Comparison of ENCODE assay signal across 29 cellular contexts in genomic region chr4:101555341-101555880, GRCh38.
"Had no signal": no experiment of that assay in that cellular context is flagged by ENCODE, and none has a peak within 500 bp of the region (broad histone marks: within the 10 kb centered on the region; RNA-seq: fewer than 3 reads in every experiment).

No MANE protein-coding gene starts in this region.

- H3K4me3 ChIP-seq: cardiac muscle cell, colonic mucosa, gastroesophageal sphincter, heart right ventricle, left lung, ovary, right lobe of liver, stomach, thyroid gland had no signal

- H3K9me3 ChIP-seq: colonic mucosa, ovary, right lobe of liver, thyroid gland had no signal

- H3K36me3 ChIP-seq: cardiac muscle cell, colonic mucosa, gastroesophageal sphincter, heart right ventricle, left lung, ovary, right lobe of liver, stomach, thyroid gland had no signal

- H3K4me1 ChIP-seq: colonic mucosa, gastroesophageal sphincter, heart right ventricle, left lung, right lobe of liver, stomach, thyroid gland had no signal

- FAIRE-seq: small intestine had no signal

- H3K27me3 Mint-ChIP-seq: dendritic cell treated with granulocyte-macrophage colony-stimulating factor and Interleukin-4, amounts not matched to agents 40 ng/mL and 50 ng/mL, for 4 days; type B pancreatic cell had no signal

- H3K4me1 Mint-ChIP-seq: central memory CD8-positive, alpha-beta T cell; endodermal cell; immature natural killer cell; naive thymus-derived CD4-positive, alpha-beta T cell; nephron had no signal

- ATAC-seq: gastroesophageal sphincter; heart right ventricle; left lung; naive thymus-derived CD4-positive, alpha-beta T cell; right lobe of liver had no signal

- H3K27ac ChIP-seq: cardiac muscle cell, colonic mucosa, gastroesophageal sphincter, heart right ventricle, left lung, ovary, right lobe of liver, stomach, thyroid gland had no signal

- DNase-seq: colonic mucosa; effector CD8-positive, alpha-beta T cell; endodermal cell; erythroblast; foreskin fibroblast; heart right ventricle; hippocampal formation; immature natural killer cell; islet precursor cell; left lung; mesendoderm; midbrain; naive thymus-derived CD4-positive, alpha-beta T cell; nucleus accumbens; ovary; posterior cingulate gyrus; right lobe of liver; small intestine; stimulated activated CD4-positive, alpha-beta T cell treated with anti-CD3 and anti-CD28 coated beads, Interleukin-15, amount 100 ng/mL, for 24 hours; stimulated activated CD4-positive, alpha-beta T cell treated with anti-CD3 and anti-CD28 coated beads, Interleukin-2, amount 100 ng/mL, for 48 hours; stimulated activated naive CD4-positive, alpha-beta T cell treated with Interleukin-2 at 50 U/mL for 16 hours; stomach; thyroid gland had no signal

- H3K9me3 Mint-ChIP-seq: central memory CD8-positive, alpha-beta T cell had no signal

- H3K27me3 ChIP-seq: cardiac muscle cell, colonic mucosa, gastroesophageal sphincter, heart right ventricle, left lung, ovary, right lobe of liver, stomach, thyroid gland had no signal

- H3K4me3 Mint-ChIP-seq: central memory CD8-positive, alpha-beta T cell; dendritic cell treated with granulocyte-macrophage colony-stimulating factor and Interleukin-4, amounts not matched to agents 40 ng/mL and 50 ng/mL, for 4 days; endodermal cell; immature natural killer cell; naive thymus-derived CD4-positive, alpha-beta T cell; nephron; type B pancreatic cell had no signal

- H3K27ac Mint-ChIP-seq: dendritic cell treated with granulocyte-macrophage colony-stimulating factor and Interleukin-4, amounts not matched to agents 40 ng/mL and 50 ng/mL, for 4 days; endodermal cell; immature natural killer cell; naive thymus-derived CD4-positive, alpha-beta T cell; nephron; type B pancreatic cell had no signal

- H3K36me3 Mint-ChIP-seq: type B pancreatic cell had no signal
